ENCODE assay signal across 1 cellular context in genomic region chr15:65355173-65355982, GRCh38.
TF ChIP-seq lines count a peak whose summit lies in the region.

No MANE protein-coding gene starts in this region.

TF ChIP-seq in IMR-90, 13 proteins besides CTCF, POLR2A, EP300 and RAD21:
- TF ChIP-seq RFX5 (IDR thresholded peaks at IDR 0.05; ENCODE audit: low read depth, low read length), result no peak
- no peak for TF ChIP-seq MXI1 (IDR thresholded peaks at IDR 0.05; ENCODE audit: borderline replicate concordance, low read depth, low read length)
- TF ChIP-seq SMC3 (IDR thresholded peaks at IDR 0.05; ENCODE audit: low read depth, low read length), result no peak
- TF ChIP-seq CHD1 (IDR thresholded peaks at IDR 0.05; ENCODE audit: low read depth, low read length), result no peak
- no peak for TF ChIP-seq BHLHE40 (IDR thresholded peaks at IDR 0.05; ENCODE audit: low read depth, low read length)
- no peak for TF ChIP-seq MAFK (IDR thresholded peaks at IDR 0.05; ENCODE audit: low read depth, low read length)
- no peak for TF ChIP-seq RCOR1 (IDR thresholded peaks at IDR 0.05; ENCODE audit: insufficient replicate concordance, low read length)
- no peak for TF ChIP-seq USF2 (IDR thresholded peaks at IDR 0.05; ENCODE audit: low read depth, low read length)
- TF ChIP-seq FOS (IDR thresholded peaks at IDR 0.05; ENCODE audit: low read depth, low read length), result no peak
- TF ChIP-seq NFE2L2 (IDR thresholded peaks at IDR 0.05; ENCODE audit: low read depth, low read length), result no peak
- TF ChIP-seq ELK1 (IDR thresholded peaks at IDR 0.05; ENCODE audit: borderline replicate concordance, low read depth, low read length), result no peak
- no peak for TF ChIP-seq MAZ (IDR thresholded peaks at IDR 0.05; ENCODE audit: borderline replicate concordance, low read depth, low read length)
- TF ChIP-seq CEBPB (IDR thresholded peaks at IDR 0.05; ENCODE audit: low read depth, low read length), result no peak
